17 cellular contexts compared by ENCODE assay signal in the genomic region with DNA sequence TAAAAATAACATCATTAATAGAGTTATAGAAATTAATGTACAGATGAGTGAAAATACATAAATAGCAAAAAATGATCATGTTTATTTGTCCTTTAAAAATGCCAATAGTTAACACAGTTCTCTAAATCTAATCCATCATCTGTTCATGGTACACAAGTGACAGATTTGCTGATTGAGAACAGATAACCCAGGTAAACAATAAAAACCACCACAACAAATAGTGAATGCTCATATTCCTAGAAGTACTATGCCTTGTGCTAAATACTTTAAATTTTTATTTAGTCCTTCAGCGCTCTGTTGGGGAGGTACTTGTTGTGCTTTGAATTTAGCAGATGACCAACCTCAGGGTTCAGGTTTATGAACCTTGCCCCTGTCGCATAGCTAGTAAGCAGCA.
A peak's percentile ranks its signal among the peaks of the same experiment; 100 is the strongest.
DNase-seq lines count a peak whose midpoint lies in the region; ATAC-seq and TF ChIP-seq lines count a peak whose summit lies in the region.
"Had no signal": no experiment of that assay in that cellular context is flagged by ENCODE, and none has a peak within 500 bp of the region (broad histone marks: within the 10 kb centered on the region; RNA-seq: fewer than 3 reads in every experiment).

No MANE protein-coding gene starts in this region.

- H3K27me3 ChIP-seq in PC-9 (ENCODE audit: insufficient read depth, low read depth) (no peaks in the 10 kb centered on the region), neural progenitor cell (no peaks in the 10 kb centered on the region), GM23248 (replicated peaks; ENCODE audit: insufficient read depth) (peaks cover 16% of the 10 kb centered on the region)
- H3K27me3 ChIP-seq: BLaER1 treated with 17β-estradiol and CSF1 and Interleukin-3, amounts not matched to agents 10 nM and 100 nM had no signal

- H3K4me2 ChIP-seq in PC-9 (peak overlapping the region; percentile 17), neural progenitor cell (no peak overlapping the region), GM23248 (ENCODE audit: unreplicated experiment) (no peak overlapping the region)
- H3K4me2 ChIP-seq: BLaER1 treated with 17β-estradiol and CSF1 and Interleukin-3, amounts not matched to agents 10 nM and 100 nM had no signal

- H3K9me3 Mint-ChIP-seq in neural progenitor cell = no peaks in the 10 kb centered on the region
- H3K9me3 Mint-ChIP-seq: CD4-positive, alpha-beta T cell; CD8-positive, alpha-beta T cell had no signal

- intact Hi-C loops in PC-9 (cut with micrococcal nuclease; ENCODE audit: unreplicated experiment) = loop anchor here (1.0 to 2.0 kb wide), 2 partner anchors 18 to 22 kb away; no protein-coding TSS in a partner anchor

- H3K27ac ChIP-seq in PC-9 (no peak overlapping the region), neural progenitor cell (no peak overlapping the region), GM23248 (no peak overlapping the region)
- H3K27ac ChIP-seq: BLaER1 treated with 17β-estradiol and CSF1 and Interleukin-3, amounts not matched to agents 10 nM and 100 nM; C4-2B had no signal

- BruUV-seq in PC-9 (replicated peaks; lab: Mats Ljungman, UMichigan) = no TSS peak

- H3K79me2 ChIP-seq in PC-9 (ENCODE audit: low read depth) = no peaks in the 10 kb centered on the region
- no peaks in the 10 kb centered on the region for H3K79me2 ChIP-seq in neural progenitor cell (ENCODE audit: low read depth)
- no peaks in the 10 kb centered on the region for H3K79me2 ChIP-seq in GM23248 (ENCODE audit: insufficient read depth)

- H4K20me1 ChIP-seq in PC-9 (ENCODE audit: insufficient read depth) (no peaks in the 10 kb centered on the region), neural progenitor cell (ENCODE audit: low read depth) (no peaks in the 10 kb centered on the region), GM23248 (ENCODE audit: insufficient read depth) (no peaks in the 10 kb centered on the region)
- H4K20me1 ChIP-seq: BLaER1 treated with 17β-estradiol and CSF1 and Interleukin-3, amounts not matched to agents 10 nM and 100 nM had no signal

- 85 to 90% methylated on average over 2 of the region's 2 CpGs for WGBS in GM23248 (ENCODE audit: low coverage in 1 of 2, low lambda C conversion rate in 2 of 2, missing lambda C conversion rate in 2 of 2), 2 experiments

- H3F3A ChIP-seq in PC-9 (ENCODE audit: insufficient read depth, low read depth) (no peaks in the 10 kb centered on the region; the same call in 1 of the 2 replicates), neural progenitor cell (ENCODE audit: low read depth) (no peaks in the 10 kb centered on the region), GM23248 (ENCODE audit: insufficient read depth) (no peaks in the 10 kb centered on the region)

- H2AFZ ChIP-seq in PC-9 (no peak overlapping the region), neural progenitor cell (replicated peaks) (no peak overlapping the region), GM23248 (no peak overlapping the region)

- H3K9me3 ChIP-seq in PC-9 (ENCODE audit: insufficient read depth, low read depth) = no peaks in the 10 kb centered on the region
- H3K9me3 ChIP-seq in neural progenitor cell (ENCODE audit: low read depth) = no peaks in the 10 kb centered on the region
- no peaks in the 10 kb centered on the region for H3K9me3 ChIP-seq in GM23248 (ENCODE audit: low read depth)
- H3K9me3 ChIP-seq: BLaER1 treated with 17β-estradiol and CSF1 and Interleukin-3, amounts not matched to agents 10 nM and 100 nM; Caco-2 had no signal

- CTCF ChIA-PET in PC-9 (lab: Charles Lee) = no interaction called here

- peak; percentile 63 for DNase-seq in LNCaP clone FGC (ENCODE audit: low read depth)
- peak in 1 of 2 experiments; percentile 85 for DNase-seq in PC-9
- DNase-seq in neural progenitor cell (ENCODE audit: low spot score) = no peak
- no peak for DNase-seq in Kasumi-1 (lab: John Stamatoyannopoulos, UW)
- DNase-seq in GM23248 = no peak
- DNase-seq: 8988T; AML-193; Caco-2; Calu3; CD4-positive, alpha-beta T cell; CD8-positive, alpha-beta T cell; DMS79 treated with DMSO at 0.1 percent for 48 hours; GF-D8 had no signal

- H3K4me3 Mint-ChIP-seq in neural progenitor cell = no peak overlapping the region
- H3K4me3 Mint-ChIP-seq: B cell; CD4-positive, alpha-beta T cell; CD8-positive, alpha-beta T cell had no signal

- H3K9me2 ChIP-seq in PC-9 (ENCODE audit: insufficient read depth) (no peaks in the 10 kb centered on the region), GM23248 (ENCODE audit: insufficient read depth) (no peaks in the 10 kb centered on the region)

- H3K4me1 Mint-ChIP-seq in neural progenitor cell = peaks cover 42% of the 10 kb centered on the region
- H3K4me1 Mint-ChIP-seq: B cell had no signal

- peaks cover 2% of the 10 kb centered on the region for H3K27me3 Mint-ChIP-seq in neural progenitor cell (ENCODE audit: insufficient read depth, low read depth)
- H3K27me3 Mint-ChIP-seq: B cell; CD4-positive, alpha-beta T cell had no signal

- no peak for ATAC-seq in GM18520 (IDR thresholded peaks at IDR 0.05; ENCODE audit: unreplicated experiment)
- ATAC-seq: CD8-positive, alpha-beta T cell had no signal

- H3K36me3 ChIP-seq in PC-9 (ENCODE audit: low read depth) (no peaks in the 10 kb centered on the region), neural progenitor cell (no peaks in the 10 kb centered on the region), GM23248 (ENCODE audit: low read depth) (no peaks in the 10 kb centered on the region)
- H3K36me3 ChIP-seq: BLaER1 treated with 17β-estradiol and CSF1 and Interleukin-3, amounts not matched to agents 10 nM and 100 nM had no signal

- in situ Hi-C loops in GM23248 (cut with MboI) = no loop called here

- peak overlapping the region; percentile 19 for H3K27ac Mint-ChIP-seq in neural progenitor cell
- H3K27ac Mint-ChIP-seq: B cell; CD4-positive, alpha-beta T cell; CD8-positive, alpha-beta T cell had no signal

- H3K4me3 ChIP-seq in LNCaP clone FGC (ENCODE audit: low read depth, low read length) = no peak overlapping the region
- H3K4me3 ChIP-seq in PC-9 = no peak overlapping the region
- H3K4me3 ChIP-seq in neural progenitor cell = no peak overlapping the region
- H3K4me3 ChIP-seq in GM23248 = no peak overlapping the region
- H3K4me3 ChIP-seq: BLaER1 treated with 17β-estradiol and CSF1 and Interleukin-3, amounts not matched to agents 10 nM and 100 nM had no signal

- TF ChIP-seq CTCF in LNCaP clone FGC (IDR thresholded peaks at IDR 0.05; ENCODE audit: control insufficient read depth, extremely low read depth, insufficient read depth) (no peak), PC-9 (conservative IDR thresholded peaks at IDR 0.05) (no peak), neural progenitor cell (IDR thresholded peaks at IDR 0.05) (no peak)

- H3K4me1 ChIP-seq in PC-9 (replicated peaks; ENCODE audit: insufficient read depth) = peaks cover 22% of the 10 kb centered on the region
- no peaks in the 10 kb centered on the region for H3K4me1 ChIP-seq in neural progenitor cell
- no peaks in the 10 kb centered on the region for H3K4me1 ChIP-seq in GM23248 (ENCODE audit: insufficient read depth)
- H3K4me1 ChIP-seq: BLaER1 treated with 17β-estradiol and CSF1 and Interleukin-3, amounts not matched to agents 10 nM and 100 nM; Caco-2 had no signal

- no peaks in the 10 kb centered on the region for H3K36me3 Mint-ChIP-seq in neural progenitor cell
- H3K36me3 Mint-ChIP-seq: CD8-positive, alpha-beta T cell had no signal

- H3K9ac ChIP-seq in neural progenitor cell = no peak overlapping the region
- no peak overlapping the region for H3K9ac ChIP-seq in GM23248
- H3K9ac ChIP-seq: BLaER1 treated with 17β-estradiol and CSF1 and Interleukin-3, amounts not matched to agents 10 nM and 100 nM had no signal

- POLR2A ChIA-PET in PC-9 (lab: Charles Lee; ENCODE audit: unreplicated experiment) = interaction anchor here (0.6 kb wide), 1 partner anchor 22 kb away, joined by 3 read pairs; no protein-coding TSS in a partner anchor
